6 cellular contexts compared by ENCODE assay signal in genomic region chr17:4998666-4999428, GRCh38. TPM values are rescaled to one million over a fixed set of nuclear protein-coding genes. Genes with fewer than 3 reads are reported as not detected.
A peak's percentile ranks its signal among the peaks of the same experiment; 100 is the strongest.
DNase-seq lines count a peak whose midpoint lies in the region; ATAC-seq and TF ChIP-seq lines count a peak whose summit lies in the region.

No MANE protein-coding gene starts in this region.

- POLR2A ChIA-PET in naive thymus-derived CD8-positive, alpha-beta T cell (lab: Charles Lee): interaction anchor here (0.7 to 3.2 kb wide), 6 partner anchors 10 to 51 kb away, joined by 3 to 26 read pairs (median 12); partner anchors contain the start of genes CAMTA2, PFN1 and SPAG7

- H3K36me3 Mint-ChIP-seq in GM23338 (ENCODE audit: low read depth): peaks cover 36% of the 10 kb centered on the region
- H3K36me3 Mint-ChIP-seq in naive thymus-derived CD8-positive, alpha-beta T cell: peaks cover 2 to 27% (median 5%) of the 10 kb centered on the region in 3 donors

- peak overlapping the region; percentile 98 for H3K4me2 ChIP-seq in GM23338

- peak overlapping the region; percentile 85 for H3K4me3 Mint-ChIP-seq in GM23338
- peak overlapping the region; percentile 70 to 89 (median 80) for H3K4me3 Mint-ChIP-seq in naive thymus-derived CD8-positive, alpha-beta T cell

- in situ Hi-C loops in astrocyte of the spinal cord (cut with HindIII; ENCODE audit: low sequenced_read_pairs): no loop called here

- peak overlapping the region; percentile 94 for H3K4me3 ChIP-seq in GM23338
- peak overlapping the region; percentile 89 for H3K4me3 ChIP-seq in astrocyte of the spinal cord (ENCODE audit: low read depth, low read length)

- no peaks in the 10 kb centered on the region; the same call in none of the 2 replicates for H4K20me1 ChIP-seq in GM23338 (replicated peaks; ENCODE audit: insufficient read depth)

- peaks cover 11% of the 10 kb centered on the region for H3K36me3 ChIP-seq in GM23338 (ENCODE audit: insufficient read depth)

- DNase-seq in GM23338 (ENCODE audit: low spot score) (peak; percentile 51), astrocyte of the spinal cord (ENCODE audit: low read depth, low spot score) (no peak), D341Med (ENCODE audit: low spot score) (no peak), SW 1271 (lab: John Stamatoyannopoulos, UW) (no peak)
- peak in 2 of 10 donors; percentile 9 to 12 for DNase-seq in naive thymus-derived CD8-positive, alpha-beta T cell
- DNase-seq in stimulated activated CD4-positive, alpha-beta T cell treated with anti-CD3 and anti-CD28 coated beads, Interleukin-4, amount 100 ng/mL, for 24 hours: no peak

- peak overlapping the region; percentile 32; the same call in 1 of the 2 replicates for H3K27ac ChIP-seq in GM23338 (ENCODE audit: low read depth)

- 0 out of 3 replicates have a peak, but pooled peaks cover 3% of the 10 kb centered on the region for H3K9me3 Mint-ChIP-seq in GM23338
- H3K9me3 Mint-ChIP-seq in naive thymus-derived CD8-positive, alpha-beta T cell: no peaks in the 10 kb centered on the region

- 0 out of 2 replicates have a peak, but pooled peaks cover 2% of the 10 kb centered on the region for H3F3A ChIP-seq in GM23338 (replicated peaks; ENCODE audit: low read depth)

- peak overlapping the region; percentile 25; the same call in 1 of the 2 replicates for H3K27ac Mint-ChIP-seq in GM23338
- peak overlapping the region in 9 of 10 donors; percentile 17 to 87 (median 79) for H3K27ac Mint-ChIP-seq in naive thymus-derived CD8-positive, alpha-beta T cell

- peaks cover 19% of the 10 kb centered on the region; the same call in 1 of the 2 replicates for H3K4me1 ChIP-seq in GM23338 (ENCODE audit: insufficient read depth)

- peaks cover 33% of the 10 kb centered on the region for H3K27me3 Mint-ChIP-seq in GM23338 (ENCODE audit: insufficient read depth, low read depth, poor library complexity)
- H3K27me3 Mint-ChIP-seq in naive thymus-derived CD8-positive, alpha-beta T cell: no peaks in the 10 kb centered on the region

- H3K79me2 ChIP-seq in GM23338 (replicated peaks; ENCODE audit: insufficient read depth): peaks cover 16% of the 10 kb centered on the region

- peaks cover 21% of the 10 kb centered on the region for H3K4me1 Mint-ChIP-seq in GM23338
- peaks cover 17 to 29% (median 20%) of the 10 kb centered on the region in 4 donors for H3K4me1 Mint-ChIP-seq in naive thymus-derived CD8-positive, alpha-beta T cell

- TF ChIP-seq CTCF in GM23338 (conservative IDR thresholded peaks at IDR 0.05; ENCODE audit: low read depth in 2 of 2) (no peak), astrocyte of the spinal cord (IDR thresholded peaks at IDR 0.05; ENCODE audit: low read depth, low read length) (no peak)

- H3K27me3 ChIP-seq in GM23338 (ENCODE audit: insufficient read depth): peaks cover 11% of the 10 kb centered on the region; the same call in 1 of the 2 replicates

- peak; percentile 15 for ATAC-seq in GM23338
- ATAC-seq in naive thymus-derived CD8-positive, alpha-beta T cell: peak in 1 of 2 donors; percentile 30

- H2AFZ ChIP-seq in GM23338: no peak overlapping the region

- no peaks in the 10 kb centered on the region for H3K9me2 ChIP-seq in GM23338 (ENCODE audit: insufficient read depth)

TF ChIP-seq in GM23338, 12 proteins besides CTCF, POLR2A, EP300 and RAD21:
- TF ChIP-seq EZH2 (IDR thresholded peaks at IDR 0.05; ENCODE audit: low read depth, unreplicated experiment) (no peak), POLR2AphosphoS5 (IDR thresholded peaks at IDR 0.05; ENCODE audit: low read depth) (no peak), JUNB (IDR thresholded peaks at IDR 0.05; ENCODE audit: unreplicated experiment) (no peak), ZNF114 (CRISPR knock-in tag; IDR thresholded peaks at IDR 0.05) (no peak), ZNF331 (CRISPR knock-in tag; IDR thresholded peaks at IDR 0.05; ENCODE audit: low read depth) (no peak), CREB1 (CRISPR knock-in tag; IDR thresholded peaks at IDR 0.05; ENCODE audit: low read depth) (no peak)
TF ChIP-seq in GM23338: peak in this region for 0.

RNA-seq across cellular contexts. Expression of gene KIF1C, which starts 1.1 kb away (rescaled TPM):
- 56.4 and 61.4 TPM in 2 replicates for total RNA-seq in GM23338 (2014; rRNA removed; shearing (Covaris generic))
- 13.5 and 16.8 TPM in 2 replicates for polyA plus RNA-seq in GM23338 (2016; fragmentation: Nextera tagmentation; extraction: Ambion mirVana)
- 10 to 100 TPM; 20.8 to 21.1 TPM for total RNA-seq in naive thymus-derived CD8-positive, alpha-beta T cell
- 1 to 10 TPM; 2.6 to 3.0 (median 3.0) TPM for polyA plus RNA-seq in naive thymus-derived CD8-positive, alpha-beta T cell

RNA-seq across cellular contexts. Expression of gene INCA1, which starts 1.5 kb away (rescaled TPM):
- total RNA-seq in GM23338 (2014; rRNA removed; shearing (Covaris generic)): 2.1 TPM in 1 of 2 replicates, not detected in the other
- 1.1 and 1.3 TPM in 2 replicates for polyA plus RNA-seq in GM23338 (2016; fragmentation: Nextera tagmentation; extraction: Ambion mirVana)
- under 1 TPM in 1 of 2 experiments, not detected in 1; 0.26 TPM for total RNA-seq in naive thymus-derived CD8-positive, alpha-beta T cell
- under 1 TPM in 1 of 3 donors, not detected in 2; 0.23 TPM for polyA plus RNA-seq in naive thymus-derived CD8-positive, alpha-beta T cell

RNA-seq across cellular contexts. Expression of gene CAMTA2, which starts 11.4 kb away (rescaled TPM):
- total RNA-seq in GM23338 (2014; rRNA removed; shearing (Covaris generic)): 3.3 and 4.4 TPM in 2 replicates
- 8.7 and 10.1 TPM in 2 replicates for polyA plus RNA-seq in GM23338 (2016; fragmentation: Nextera tagmentation; extraction: Ambion mirVana)
- 10 to 100 TPM; 56.1 to 58.7 TPM for total RNA-seq in naive thymus-derived CD8-positive, alpha-beta T cell
- polyA plus RNA-seq in naive thymus-derived CD8-positive, alpha-beta T cell: 10 to 100 TPM in 1 of 3 donors, 1 to 10 TPM in 2; 4.1 to 18.9 (median 6.3) TPM

RNA-seq across cellular contexts. Expression of gene SPAG7, which starts 31.2 kb away (rescaled TPM):
- total RNA-seq in GM23338 (2014; rRNA removed; shearing (Covaris generic)): 77.9 and 85.3 TPM in 2 replicates
- 226 and 242 TPM in 2 replicates for polyA plus RNA-seq in GM23338 (2016; fragmentation: Nextera tagmentation; extraction: Ambion mirVana)
- 10 to 100 TPM; 50.5 to 52.6 TPM for total RNA-seq in naive thymus-derived CD8-positive, alpha-beta T cell
- polyA plus RNA-seq in naive thymus-derived CD8-positive, alpha-beta T cell: 100 to 1,000 TPM; 122 to 131 (median 129) TPM

RNA-seq across cellular contexts. Expression of gene SLC52A1, which starts 36.4 kb away (rescaled TPM):
- 0.63 and 1.3 TPM in 2 replicates for total RNA-seq in GM23338 (2014; rRNA removed; shearing (Covaris generic))
- polyA plus RNA-seq in GM23338 (2016; fragmentation: Nextera tagmentation; extraction: Ambion mirVana): 0.21 and 0.50 TPM in 2 replicates
- total RNA-seq in naive thymus-derived CD8-positive, alpha-beta T cell: under 1 TPM in 1 of 2 experiments, not detected in 1; 0.25 TPM
- polyA plus RNA-seq in naive thymus-derived CD8-positive, alpha-beta T cell: not detected

Comparison
In these comparisons a context has a peak if more than half of its experiments do, and no peak if none do; other contexts are left out.
1. RNA of gene CAMTA2, which starts 11.4 kb away (total RNA-seq): 56.1 to 58.7 TPM in naive thymus-derived CD8-positive, alpha-beta T cell; 3.3 to 4.4 TPM in GM23338; every median in the first group is over 10 times any median in the second.